2 cellular contexts compared by ENCODE assay signal in genomic region chr7:540997-541396, GRCh38.
TF ChIP-seq lines count a peak whose summit lies in the region.

No MANE protein-coding gene starts in this region.

TF ChIP-seq in A549, 52 proteins besides CTCF, POLR2A, EP300 and RAD21:
- no peak for TF ChIP-seq ESRRA (IDR thresholded peaks at IDR 0.05; ENCODE audit: borderline replicate concordance, low read length)
- no peak for TF ChIP-seq E2F6 (IDR thresholded peaks at IDR 0.05; ENCODE audit: borderline replicate concordance, low read depth)
- TF ChIP-seq TP53 (CRISPR knock-in tag; IDR thresholded peaks at IDR 0.05) = no peak
- no peak for TF ChIP-seq ZNF302 (CRISPR knock-in tag; IDR thresholded peaks at IDR 0.05)

TF ChIP-seq in H1, 55 proteins besides CTCF, POLR2A, EP300 and RAD21:
- TF ChIP-seq CHD1 (IDR thresholded peaks at IDR 0.05; ENCODE audit: low read depth, low read length) (no peak), ZNF274 (IDR thresholded peaks at IDR 0.05; ENCODE audit: borderline replicate concordance, extremely low read depth, low read length) (no peak), SIRT6 (IDR thresholded peaks at IDR 0.05; ENCODE audit: low read length) (no peak), JUND (IDR thresholded peaks at IDR 0.05; ENCODE audit: low read length) (no peak), KDM4A (IDR thresholded peaks at IDR 0.05; ENCODE audit: low read depth, low read length, severe bottlenecking) (no peak), TAF7 (optimal IDR thresholded peaks at IDR 0.05; ENCODE audit: borderline replicate concordance, low read depth, low read length) (no peak), SAP30 (IDR thresholded peaks at IDR 0.05; ENCODE audit: insufficient read depth, insufficient replicate concordance, low read length) (no peak), KDM1A (IDR thresholded peaks at IDR 0.05; ENCODE audit: borderline replicate concordance, low read length) (no peak), POLR2AphosphoS5 (IDR thresholded peaks at IDR 0.05; ENCODE audit: low read depth, low read length) (no peak), CEBPB (IDR thresholded peaks at IDR 0.05; ENCODE audit: low read depth, low read length) (no peak), RNF2 (IDR thresholded peaks at IDR 0.05; ENCODE audit: borderline replicate concordance, low read depth, low read length, missing control alignments, poor library complexity, severe bottlenecking) (no peak), SIX5 (IDR thresholded peaks at IDR 0.05; ENCODE audit: low read depth, low read length) (no peak), CBX5 (IDR thresholded peaks at IDR 0.05; ENCODE audit: low read depth, low read length) (no peak), CHD7 (IDR thresholded peaks at IDR 0.05; ENCODE audit: insufficient replicate concordance, low read length) (no peak), BCL11A (IDR thresholded peaks at IDR 0.05; ENCODE audit: low read depth in 2 of 2, low read length in 2 of 2) (no peak), TEAD4 (IDR thresholded peaks at IDR 0.05; ENCODE audit: low read depth, low read length) (no peak), JUN (IDR thresholded peaks at IDR 0.05; ENCODE audit: low read depth, low read length) (no peak)
- TF ChIP-seq, protein P1, sequence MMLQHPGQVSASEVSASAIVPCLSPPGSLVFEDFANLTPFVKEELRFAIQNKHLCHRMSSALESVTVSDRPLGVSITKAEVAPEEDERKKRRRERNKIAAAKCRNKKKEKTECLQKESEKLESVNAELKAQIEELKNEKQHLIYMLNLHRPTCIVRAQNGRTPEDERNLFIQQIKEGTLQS (IDR thresholded peaks at IDR 0.05; ENCODE audit: insufficient read depth, low read depth, low read length) = no peak
- TF ChIP-seq, protein P2, sequence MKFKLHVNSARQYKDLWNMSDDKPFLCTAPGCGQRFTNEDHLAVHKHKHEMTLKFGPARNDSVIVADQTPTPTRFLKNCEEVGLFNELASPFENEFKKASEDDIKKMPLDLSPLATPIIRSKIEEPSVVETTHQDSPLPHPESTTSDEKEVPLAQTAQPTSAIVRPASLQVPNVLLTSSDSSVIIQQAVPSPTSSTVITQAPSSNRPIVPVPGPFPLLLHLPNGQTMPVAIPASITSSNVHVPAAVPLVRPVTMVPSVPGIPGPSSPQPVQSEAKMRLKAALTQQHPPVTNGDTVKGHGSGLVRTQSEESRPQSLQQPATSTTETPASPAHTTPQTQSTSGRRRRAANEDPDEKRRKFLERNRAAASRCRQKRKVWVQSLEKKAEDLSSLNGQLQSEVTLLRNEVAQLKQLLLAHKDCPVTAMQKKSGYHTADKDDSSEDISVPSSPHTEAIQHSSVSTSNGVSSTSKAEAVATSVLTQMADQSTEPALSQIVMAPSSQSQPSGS (IDR thresholded peaks at IDR 0.05; ENCODE audit: low read length) = no peak
